In genomic region chr4:98522062-98522461, GRCh38 we compare ENCODE assay signal across 1 cellular context.
TF ChIP-seq lines count a peak whose summit lies in the region.

No MANE protein-coding gene starts in this region.

TF ChIP-seq in A549, 52 proteins besides CTCF, POLR2A, EP300 and RAD21 (continued from another document):
- no peak for TF ChIP-seq ZFP36 (IDR thresholded peaks at IDR 0.05; ENCODE audit: borderline replicate concordance, partially characterized antibody)
- no peak for TF ChIP-seq MAX (IDR thresholded peaks at IDR 0.05)
- no peak for TF ChIP-seq HOXA7 (CRISPR knock-in tag; IDR thresholded peaks at IDR 0.05)
- no peak for TF ChIP-seq PHF8 (IDR thresholded peaks at IDR 0.05; ENCODE audit: borderline replicate concordance, low read depth)
- TF ChIP-seq ZNF302 (CRISPR knock-in tag; IDR thresholded peaks at IDR 0.05) = no peak
- no peak for TF ChIP-seq CHD2 (IDR thresholded peaks at IDR 0.05; ENCODE audit: low read length, partially characterized antibody)
- TF ChIP-seq NFE2L2 (conservative IDR thresholded peaks at IDR 0.05; ENCODE audit: low read length) = no peak
- TF ChIP-seq KDM5A (IDR thresholded peaks at IDR 0.05) = no peak
